Comparison of ENCODE assay signal across 16 cellular contexts in genomic region chr17:65628637-65629036, GRCh38.
DNase-seq lines count a peak whose midpoint lies in the region; ATAC-seq, FAIRE-seq and TF ChIP-seq lines count a peak whose summit lies in the region.
"Had no signal": no experiment of that assay in that cellular context is flagged by ENCODE, and none has a peak within 500 bp of the region (broad histone marks: within the 10 kb centered on the region; RNA-seq: fewer than 3 reads in every experiment).

No MANE protein-coding gene starts in this region.

- ATAC-seq in A549 = no peak; a peak in 2 of 6 replicates
- peak; percentile 22 for ATAC-seq in gastroesophageal sphincter
- ATAC-seq in sciatic nerve = peak; percentile 63
- no peak for ATAC-seq in HG03432 (IDR thresholded peaks at IDR 0.05; ENCODE audit: unreplicated experiment)
- ATAC-seq: naive thymus-derived CD8-positive, alpha-beta T cell; stimulated activated naive CD8-positive, alpha-beta T cell treated with anti-CD3 and anti-CD28 coated beads, Interleukin-15, Interleukin-2, amounts not matched to agents 100 U/mL and 50 U/mL, for 24 hours had no signal

- H3K27me3 ChIP-seq in SJCRH30 (no peaks in the 10 kb centered on the region), gastroesophageal sphincter (no peaks in the 10 kb centered on the region)
- H3K27me3 ChIP-seq: BLaER1 treated with 17β-estradiol and CSF1 and Interleukin-3, amounts not matched to agents 10 nM and 100 nM; spleen; upper lobe of left lung had no signal

- TF ChIP-seq EP300 in A549 (IDR thresholded peaks at IDR 0.05) (no peak), gastroesophageal sphincter (IDR thresholded peaks at IDR 0.05) (no peak)

- TF ChIP-seq RAD21 in A549 (conservative IDR thresholded peaks at IDR 0.05 in 1 of 2, IDR thresholded peaks at IDR 0.05 in 1 of 2) = no peak

- H3K9me3 ChIP-seq in A549 (no peaks in the 10 kb centered on the region), SJCRH30 (replicated peaks) (no peaks in the 10 kb centered on the region), gastroesophageal sphincter (no peaks in the 10 kb centered on the region)
- H3K9me3 ChIP-seq: spleen, upper lobe of left lung had no signal

- WGBS in A549 (ENCODE audit: missing lambda C conversion rate) = 27% methylated on average over 8 of the region's 8 CpGs
- 23 to 53% methylated on average over 5 to 7 of the region's 8 CpGs for WGBS in gastroesophageal sphincter (ENCODE audit: low coverage in 1 of 2), 2 donors

- H3K4me2 ChIP-seq in A549 = peak overlapping the region; percentile 76

- H3K36me3 ChIP-seq in SJCRH30 (no peaks in the 10 kb centered on the region), gastroesophageal sphincter (no peaks in the 10 kb centered on the region)
- H3K36me3 ChIP-seq: BLaER1 treated with 17β-estradiol and CSF1 and Interleukin-3, amounts not matched to agents 10 nM and 100 nM; spleen; upper lobe of left lung had no signal

- POLR2A ChIA-PET in A549 (lab: Yijun Ruan, JAX) = interaction anchor here (1.1 kb wide), 1 partner anchor 45 kb away, joined by 3 read pairs; no protein-coding TSS in a partner anchor

- DNase-seq in A549 (ENCODE audit: low read depth in 1 of 2, low spot score in 1 of 2) = no peak
- DNase-seq in SJCRH30 = no peak
- no peak for DNase-seq in sciatic nerve (ENCODE audit: low spot score)
- no peak for DNase-seq in AML-193 (lab: John Stamatoyannopoulos, UW)
- DNase-seq in NOMO-1 treated with dmso at 0.1 percent for 144 hours (lab: John Stamatoyannopoulos, UW; ENCODE audit: unreplicated experiment) = no peak
- no peak for DNase-seq in activated CD4-positive, alpha-beta T cell treated with anti-CD3 and anti-CD28 coated beads for 4 hours
- DNase-seq: activated naive CD8-positive, alpha-beta T cell treated with anti-CD3 and anti-CD28 coated beads for 36 hours; cerebellar nuclear complex; naive thymus-derived CD8-positive, alpha-beta T cell; spleen; stimulated activated CD4-positive, alpha-beta T cell treated with anti-CD3 and anti-CD28 coated beads, Interleukin-4, amount 100 ng/mL, for 24 hours; stimulated activated naive CD8-positive, alpha-beta T cell treated with anti-CD3 and anti-CD28 coated beads, Interleukin-15, Interleukin-2, amounts not matched to agents 100 U/mL and 50 U/mL, for 24 hours had no signal

- CTCF ChIA-PET in A549 (lab: Yijun Ruan, JAX) = no interaction called here

- intact Hi-C loops in sciatic nerve (cut with DNase I) = no loop called here

- H3K4me3 ChIP-seq in A549 (peak overlapping the region; percentile 13; the same call in 1 of the 3 replicates), SJCRH30 (no peak overlapping the region), gastroesophageal sphincter (no peak overlapping the region)
- H3K4me3 ChIP-seq: BLaER1 treated with 17β-estradiol and CSF1 and Interleukin-3, amounts not matched to agents 10 nM and 100 nM; spleen; upper lobe of left lung had no signal

- TF ChIP-seq CTCF in A549 (IDR thresholded peaks at IDR 0.05) = no peak
- TF ChIP-seq CTCF in gastroesophageal sphincter (IDR thresholded peaks at IDR 0.05) = no peak

- FAIRE-seq in A549 (lab: Jason Lieb, UNC) = peak; percentile 49

- H3K4me1 ChIP-seq in A549 (peaks cover 35% of the 10 kb centered on the region), SJCRH30 (peaks cover 14% of the 10 kb centered on the region), gastroesophageal sphincter (peaks cover 0 to 15% (median 9%) of the 10 kb centered on the region in 3 donors)
- H3K4me1 ChIP-seq: spleen had no signal

- TF ChIP-seq POLR2A in A549 (IDR thresholded peaks at IDR 0.05; ENCODE audit: low read length) (no peak), gastroesophageal sphincter (IDR thresholded peaks at IDR 0.05) (no peak)

- H3K27ac ChIP-seq in A549 = peak overlapping the region; percentile 47 to 62
- H3K27ac ChIP-seq in SJCRH30 = peak overlapping the region; percentile 28
- H3K27ac ChIP-seq in gastroesophageal sphincter = peak overlapping the region in 3 of 4 donors; percentile 49 to 62 (median 62)
- H3K27ac ChIP-seq: BLaER1 treated with 17β-estradiol and CSF1 and Interleukin-3, amounts not matched to agents 10 nM and 100 nM; spleen had no signal

TF ChIP-seq in A549, 52 proteins besides CTCF, POLR2A, EP300 and RAD21:
- TF ChIP-seq PBX3 (IDR thresholded peaks at IDR 0.05) (no peak), RCOR1 (IDR thresholded peaks at IDR 0.05; ENCODE audit: low read depth, low read length) (no peak), FOSB (CRISPR knock-in tag; IDR thresholded peaks at IDR 0.05) (no peak), HDAC2 (IDR thresholded peaks at IDR 0.05) (no peak), CBX8 (IDR thresholded peaks at IDR 0.05) (no peak), HEYL (CRISPR knock-in tag; IDR thresholded peaks at IDR 0.05) (no peak), MAZ (IDR thresholded peaks at IDR 0.05; ENCODE audit: borderline replicate concordance, low read depth, low read length) (no peak), ZFP36 (IDR thresholded peaks at IDR 0.05; ENCODE audit: borderline replicate concordance, partially characterized antibody) (no peak), ESRRA (IDR thresholded peaks at IDR 0.05; ENCODE audit: borderline replicate concordance, low read length) (no peak), ZNF302 (CRISPR knock-in tag; IDR thresholded peaks at IDR 0.05) (no peak)
- TF ChIP-seq, protein P1, sequence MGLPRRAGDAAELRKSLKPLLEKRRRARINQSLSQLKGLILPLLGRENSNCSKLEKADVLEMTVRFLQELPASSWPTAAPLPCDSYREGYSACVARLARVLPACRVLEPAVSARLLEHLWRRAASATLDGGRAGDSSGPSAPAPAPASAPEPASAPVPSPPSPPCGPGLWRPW (IDR thresholded peaks at IDR 0.05) = no peak

Comparison
In these comparisons a context has a peak if more than half of its experiments do, and no peak if none do; other contexts are left out.
1. ATAC-seq: peak in gastroesophageal sphincter (single experiment) and sciatic nerve (single experiment); none in A549 (0 of 2) and HG03432 (single experiment).
2. Peak in every context shown above with its lines, with median percentiles within 50 percentile points of each other: H3K27ac ChIP-seq.